In the genomic region with DNA sequence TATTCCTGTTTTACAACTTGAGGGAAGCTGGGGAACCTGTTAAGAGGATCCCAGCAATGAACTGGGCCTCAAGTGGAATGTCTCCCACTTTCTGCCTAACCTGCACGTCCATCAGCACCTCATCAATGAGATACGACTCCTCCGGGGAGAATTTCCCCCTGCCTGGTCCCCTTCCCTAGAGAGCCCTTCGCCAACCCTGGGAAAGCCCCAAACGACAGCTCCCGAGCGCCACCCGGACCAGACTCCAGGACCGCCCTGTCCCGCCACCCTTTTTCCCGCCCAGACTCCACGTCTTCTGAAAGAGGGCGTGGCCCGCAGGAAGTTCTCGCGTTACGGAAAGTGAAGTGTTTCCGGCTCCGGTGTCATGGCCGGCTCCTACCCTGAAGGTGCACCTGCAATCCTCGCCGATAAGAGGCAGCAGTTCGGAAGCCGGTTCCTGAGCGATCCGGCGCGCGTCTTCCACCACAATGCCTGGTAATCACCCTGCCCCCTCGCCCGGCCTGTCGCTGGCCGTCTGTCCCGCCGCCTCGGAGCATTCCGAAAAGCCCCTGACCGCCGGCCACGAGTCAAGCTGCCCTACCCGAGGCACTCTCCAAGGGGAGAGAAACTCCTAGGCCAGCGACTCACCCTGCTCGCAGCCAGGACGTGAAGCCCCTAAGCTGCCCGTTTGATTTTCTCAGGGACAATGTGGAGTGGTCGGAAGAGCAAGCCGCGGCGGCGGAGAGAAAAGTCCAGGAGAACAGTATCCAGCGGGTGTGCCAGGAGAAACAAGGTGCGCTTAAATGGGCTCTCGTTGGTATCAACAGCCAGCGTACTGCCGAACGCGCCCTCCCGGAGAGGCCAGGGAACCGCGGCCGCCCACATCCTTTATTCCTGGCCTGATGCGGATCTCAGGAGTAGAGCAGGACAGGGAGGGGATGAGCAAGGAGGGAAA, we compare ENCODE assay signal across 8 cellular contexts. TPM values are rescaled to one million over a fixed set of nuclear protein-coding genes. Genes with fewer than 3 reads are reported as not detected.
DNase-seq lines count a peak whose midpoint lies in the region; ATAC-seq and TF ChIP-seq lines count a peak whose summit lies in the region.
"Not testable (repeated sequence)": the region's sequence is repeated elsewhere in the genome, so short reads cannot be mapped to it uniquely, and the experiment has no call there.

A gene with protein sequence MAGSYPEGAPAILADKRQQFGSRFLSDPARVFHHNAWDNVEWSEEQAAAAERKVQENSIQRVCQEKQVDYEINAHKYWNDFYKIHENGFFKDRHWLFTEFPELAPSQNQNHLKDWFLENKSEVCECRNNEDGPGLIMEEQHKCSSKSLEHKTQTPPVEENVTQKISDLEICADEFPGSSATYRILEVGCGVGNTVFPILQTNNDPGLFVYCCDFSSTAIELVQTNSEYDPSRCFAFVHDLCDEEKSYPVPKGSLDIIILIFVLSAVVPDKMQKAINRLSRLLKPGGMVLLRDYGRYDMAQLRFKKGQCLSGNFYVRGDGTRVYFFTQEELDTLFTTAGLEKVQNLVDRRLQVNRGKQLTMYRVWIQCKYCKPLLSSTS (plus strand): TSS at position 347 of the 934 bp plus-strand sequence. CDS start 18 bp downstream, at position 365.

- peak within 1 kb of the TSS; percentile 85 for H2AFZ ChIP-seq in PC-9

- H3K4me1 Mint-ChIP-seq in activated T-cell treated with anti-CD3 and anti-CD28 coated beads, Interleukin-2, amount 50 U/mL, for 24 hours (ENCODE audit: low read depth) = peaks cover 38% of the 10 kb centered on the region

- in situ Hi-C loops in KBM-7 (cut with MboI; ENCODE audit: low pct_unique_long_range_greater_than_20kb, low sequenced_read_pairs) = not testable (repeated sequence)

- H3K4me3 Mint-ChIP-seq in activated T-cell treated with anti-CD3 and anti-CD28 coated beads, Interleukin-2, amount 50 U/mL, for 24 hours = peak within 1 kb of the TSS; percentile 100

- H3K9me2 ChIP-seq in PC-9 (ENCODE audit: insufficient read depth) = not testable (repeated sequence)

- not testable (repeated sequence) for H3F3A ChIP-seq in PC-9 (ENCODE audit: insufficient read depth, low read depth)

- ATAC-seq in GM21717 (IDR thresholded peaks at IDR 0.05; ENCODE audit: unreplicated experiment) = peak; percentile 92
- ATAC-seq in esophagus mucosa = peak; percentile 93

- DNase-seq in DMS53 treated with DMSO at 0.1 percent for 48 hours (lab: John Stamatoyannopoulos, UW; ENCODE audit: unreplicated experiment) = peak; percentile 96
- peak; percentile 95 for DNase-seq in KBM-7
- DNase-seq in PC-9 = peak; percentile 93 to 95
- peak; percentile 90 for DNase-seq in activated T-cell treated with anti-CD3 and anti-CD28 coated beads, Interleukin-2, amount 50 U/mL, for 24 hours
- peak; percentile 85 to 91 for DNase-seq in stimulated activated CD8-positive, alpha-beta memory T cell treated with anti-CD3 and anti-CD28 coated beads, Interleukin-7, amount 100 ng/mL, for 48 hours (ENCODE audit: extremely low read depth in 1 of 2, low read depth in 1 of 2)

- BruUV-seq in PC-9 (replicated peaks; lab: Mats Ljungman, UMichigan) = TSS peak; percentile 55

- peak within 1 kb of the TSS; percentile 99 for H3K27ac Mint-ChIP-seq in activated T-cell treated with anti-CD3 and anti-CD28 coated beads, Interleukin-2, amount 50 U/mL, for 24 hours

- CTCF ChIA-PET in PC-9 (lab: Charles Lee) = interaction anchor here (0.6 to 1.4 kb wide), 3 partner anchors 60 to 262 kb away, joined by 4 to 5 read pairs (median 4); partner anchors contain the start of gene CALU

- not testable (repeated sequence) for H4K20me1 ChIP-seq in PC-9 (ENCODE audit: insufficient read depth)

- not testable (repeated sequence) for H3K9me3 Mint-ChIP-seq in activated T-cell treated with anti-CD3 and anti-CD28 coated beads, Interleukin-2, amount 50 U/mL, for 24 hours

- not testable (repeated sequence) for H3K27me3 ChIP-seq in PC-9 (ENCODE audit: insufficient read depth, low read depth); muscle layer of duodenum (ENCODE audit: low read depth, low read length)

- intact Hi-C loops in PC-9 (cut with micrococcal nuclease; ENCODE audit: unreplicated experiment) = loop anchor here (5.0 kb wide), 1 partner anchor 406 kb away; no protein-coding TSS in a partner anchor

- H3K36me3 Mint-ChIP-seq in activated T-cell treated with anti-CD3 and anti-CD28 coated beads, Interleukin-2, amount 50 U/mL, for 24 hours (ENCODE audit: low read depth) = peaks cover 51% of the 10 kb centered on the region

- peaks cover 30% of the 10 kb centered on the region for H3K79me2 ChIP-seq in PC-9 (ENCODE audit: low read depth)

- peak within 1 kb of the TSS; percentile 61 for H3K4me3 ChIP-seq in PC-9
- peak within 1 kb of the TSS; percentile 64 to 77 for H3K4me3 ChIP-seq in muscle layer of duodenum (ENCODE audit: low read depth in 1 of 2, low read length in 2 of 2)

- not testable (repeated sequence) for H3K27me3 Mint-ChIP-seq in activated T-cell treated with anti-CD3 and anti-CD28 coated beads, Interleukin-2, amount 50 U/mL, for 24 hours

- POLR2A ChIA-PET in PC-9 (lab: Charles Lee; ENCODE audit: unreplicated experiment) = interaction anchor here (0.6 kb wide), 1 partner anchor 1540 kb away, joined by 3 read pairs; no protein-coding TSS in a partner anchor

- peak within 1 kb of the TSS; percentile 86 for H3K4me2 ChIP-seq in PC-9

- TF ChIP-seq CTCF in PC-9 (conservative IDR thresholded peaks at IDR 0.05) = peak; percentile 54; the same call in 1 of the 2 replicates

- H3K27ac ChIP-seq in PC-9 = peak within 1 kb of the TSS; percentile 73
- H3K27ac ChIP-seq in muscle layer of duodenum (ENCODE audit: low read length) = peak within 1 kb of the TSS; percentile 51

- not testable (repeated sequence) for H3K9me3 ChIP-seq in PC-9 (ENCODE audit: insufficient read depth, low read depth); muscle layer of duodenum (ENCODE audit: control insufficient read depth in 1 of 2, low read length in 2 of 2)

- not testable (repeated sequence) for H3K36me3 ChIP-seq in PC-9 (ENCODE audit: low read depth); muscle layer of duodenum (ENCODE audit: control insufficient read depth in 1 of 2, insufficient read depth in 2 of 2, low read length in 2 of 2)

- H3K4me1 ChIP-seq in PC-9 (replicated peaks; ENCODE audit: insufficient read depth) = peaks cover 14% of the 10 kb centered on the region
- H3K4me1 ChIP-seq in muscle layer of duodenum (ENCODE audit: control insufficient read depth in 1 of 2, insufficient read depth in 2 of 2, low read length in 2 of 2) = not testable (repeated sequence)

RNA-seq across cellular contexts. Expression of the gene that starts here (rescaled TPM):
- 39.2 and 41.9 TPM in 2 replicates for total RNA-seq in PC-9 (2021)
- total RNA-seq in esophagus mucosa = 18.4 TPM

Comparison
In these comparisons a context has a peak if more than half of its experiments do, and no peak if none do; other contexts are left out.
1. Peak in every context shown above with its lines: DNase-seq, ATAC-seq, H3K4me3 ChIP-seq and H3K27ac ChIP-seq.